ENCODE assay signal across 21 cellular contexts in genomic region chr6:82179415-82179814, GRCh38.
"Had no signal": no experiment of that assay in that cellular context is flagged by ENCODE, and none has a peak within 500 bp of the region (broad histone marks: within the 10 kb centered on the region; RNA-seq: fewer than 3 reads in every experiment).

No MANE protein-coding gene starts in this region.

- H3K4me1 ChIP-seq: foreskin keratinocyte, left lung, stomach, testis had no signal

- H3K27ac Mint-ChIP-seq: activated CD4-positive, alpha-beta T cell treated with anti-CD3 and anti-CD28 coated beads, Interleukin-2, amount 10 ng/mL, durations not matched to agents 24 days and 14 days; activated CD8-positive, alpha-beta T cell treated with anti-CD3 and anti-CD28 coated beads, Interleukin-2, amount 10 ng/mL, durations not matched to agents 7 days and 5 days; activated naive CD4-positive, alpha-beta T cell treated with anti-CD3 and anti-CD28 coated beads, Interleukin-2, amount 10 ng/mL, durations not matched to agents 7 days and 5 days; activated T-cell treated with anti-CD3 and anti-CD28 coated beads, Interleukin-2, amount 50 U/mL, for 24 hours; natural killer cell; type B pancreatic cell had no signal

- H3K27me3 ChIP-seq: adrenal gland, cardiac muscle cell, dorsolateral prefrontal cortex, foreskin keratinocyte, left lung, neutrophil, stomach, testis had no signal

- H3K4me3 Mint-ChIP-seq: activated CD4-positive, alpha-beta T cell treated with anti-CD3 and anti-CD28 coated beads, Interleukin-2, amount 10 ng/mL, durations not matched to agents 24 days and 14 days; activated CD8-positive, alpha-beta T cell treated with anti-CD3 and anti-CD28 coated beads, Interleukin-2, amount 10 ng/mL, durations not matched to agents 7 days and 5 days; activated naive CD4-positive, alpha-beta T cell treated with anti-CD3 and anti-CD28 coated beads, Interleukin-2, amount 10 ng/mL, durations not matched to agents 7 days and 5 days; activated T-cell treated with anti-CD3 and anti-CD28 coated beads, Interleukin-2, amount 50 U/mL, for 24 hours; natural killer cell; type B pancreatic cell had no signal

- FAIRE-seq: keratinocyte had no signal

- ATAC-seq: activated CD8-positive, alpha-beta T cell treated with anti-CD3 and anti-CD28 coated beads, Interleukin-2, amount 10 ng/mL, durations not matched to agents 7 days and 5 days; foreskin keratinocyte; left lung; natural killer cell had no signal

- H3K4me1 Mint-ChIP-seq: activated naive CD4-positive, alpha-beta T cell treated with anti-CD3 and anti-CD28 coated beads, Interleukin-2, amount 10 ng/mL, durations not matched to agents 7 days and 5 days; natural killer cell had no signal

- DNase-seq: activated CD4-positive, alpha-beta T cell treated with anti-CD3 and anti-CD28 coated beads, Interleukin-2, amount 10 ng/mL, durations not matched to agents 24 days and 14 days; activated CD4-positive, CD25-positive, alpha-beta regulatory T cell; activated CD8-positive, alpha-beta T cell treated with anti-CD3 and anti-CD28 coated beads, Interleukin-2, amount 10 ng/mL, durations not matched to agents 7 days and 5 days; activated effector memory CD4-positive, alpha-beta T cell treated with Interleukin-2 at 50 U/mL for 16 hours; activated naive CD4-positive, alpha-beta T cell treated with anti-CD3 and anti-CD28 coated beads, Interleukin-2, amount 10 ng/mL, durations not matched to agents 7 days and 5 days; activated T-cell treated with anti-CD3 and anti-CD28 coated beads, Interleukin-2, amount 50 U/mL, for 24 hours; adrenal gland; dorsolateral prefrontal cortex; foreskin keratinocyte; glutamatergic neuron; hypothalamus; left lung; natural killer cell; posterior cingulate gyrus; SK-N-SH; stomach; testis had no signal

- H3K4me2 ChIP-seq: SK-N-SH had no signal

- H3K9me3 ChIP-seq: adrenal gland, left lung, neutrophil, SK-N-SH, stomach, testis had no signal

- H3K27ac ChIP-seq: adrenal gland, cardiac muscle cell, dorsolateral prefrontal cortex, foreskin keratinocyte, left lung, neutrophil, stomach, testis had no signal

- H3K27me3 Mint-ChIP-seq: activated CD4-positive, alpha-beta T cell treated with anti-CD3 and anti-CD28 coated beads, Interleukin-2, amount 10 ng/mL, durations not matched to agents 24 days and 14 days; activated naive CD4-positive, alpha-beta T cell treated with anti-CD3 and anti-CD28 coated beads, Interleukin-2, amount 10 ng/mL, durations not matched to agents 7 days and 5 days; activated T-cell treated with anti-CD3 and anti-CD28 coated beads, Interleukin-2, amount 50 U/mL, for 24 hours; type B pancreatic cell had no signal

- H3K9me3 Mint-ChIP-seq: activated CD4-positive, alpha-beta T cell treated with anti-CD3 and anti-CD28 coated beads, Interleukin-2, amount 10 ng/mL, durations not matched to agents 24 days and 14 days; activated naive CD4-positive, alpha-beta T cell treated with anti-CD3 and anti-CD28 coated beads, Interleukin-2, amount 10 ng/mL, durations not matched to agents 7 days and 5 days; activated T-cell treated with anti-CD3 and anti-CD28 coated beads, Interleukin-2, amount 50 U/mL, for 24 hours; natural killer cell; type B pancreatic cell had no signal

- H3K9ac ChIP-seq: SK-N-SH had no signal

- H3K4me3 ChIP-seq: adrenal gland, cardiac muscle cell, dorsolateral prefrontal cortex, left lung, stomach, testis had no signal
